Comparison of ENCODE assay signal across 8 cellular contexts in genomic region chr7:100890640-100891521, GRCh38. TPM values are rescaled to one million over a fixed set of nuclear protein-coding genes. Genes with fewer than 3 reads are reported as not detected.
A peak's percentile ranks its signal among the peaks of the same experiment; 100 is the strongest.
DNase-seq lines count a peak whose midpoint lies in the region; ATAC-seq and TF ChIP-seq lines count a peak whose summit lies in the region.

No MANE protein-coding gene starts in this region.

- H3K9ac ChIP-seq in SK-N-SH = no peak overlapping the region
- peak overlapping the region in 3 of 5 donors; percentile 48 to 76 (median 56) for H3K9ac ChIP-seq in subcutaneous abdominal adipose tissue (ENCODE audit: low read length in 5 of 5)

- 83% methylated on average over 40 of the region's 43 CpGs for WGBS in SK-N-SH (ENCODE audit: low lambda C conversion rate)

- peaks cover 4% of the 10 kb centered on the region for H4K20me1 ChIP-seq in SK-N-SH (ENCODE audit: insufficient read depth)

- ATAC-seq in SK-N-SH treated with all-trans-retinoic acid at 6 μM for 48 hours (no peak), omental fat pad (ENCODE audit: low FRiP score) (no peak), HG02885 (IDR thresholded peaks at IDR 0.05; ENCODE audit: poor library complexity, unreplicated experiment) (no peak)
- ATAC-seq in activated naive CD4-positive, alpha-beta T cell treated with anti-CD3 and anti-CD28 coated beads, Interleukin-2, amount 50 U/mL, for 72 hours = no peak

- H3K27me3 ChIP-seq in SK-N-SH (ENCODE audit: insufficient read depth) (peaks cover 8% of the 10 kb centered on the region), subcutaneous abdominal adipose tissue (ENCODE audit: control insufficient read depth in 5 of 5, insufficient read depth in 4 of 5, low read length in 5 of 5) (peaks cover 4 to 28% (median 19%) of the 10 kb centered on the region in 5 donors)

- TF ChIP-seq EP300 in SK-N-SH (IDR thresholded peaks at IDR 0.05; ENCODE audit: borderline replicate concordance in 1 of 2, low read depth in 1 of 2, low read length in 1 of 2) = no peak

- no peak for TF ChIP-seq CTCF in SK-N-SH (IDR thresholded peaks at IDR 0.05)
- TF ChIP-seq CTCF in omental fat pad (IDR thresholded peaks at IDR 0.05) = no peak

- DNase-seq in SK-N-SH (no peak), iris pigment epithelial cell (ENCODE audit: low read depth) (peak; percentile 18), omental fat pad (ENCODE audit: low spot score) (no peak), NCI-H82 (lab: John Stamatoyannopoulos, UW) (no peak)
- DNase-seq in activated naive CD4-positive, alpha-beta T cell treated with anti-CD3 and anti-CD28 coated beads, Interleukin-2, amount 50 U/mL, for 72 hours (ENCODE audit: low spot score in 2 of 2) = no peak

- H3K27ac Mint-ChIP-seq in activated naive CD4-positive, alpha-beta T cell treated with anti-CD3 and anti-CD28 coated beads, Interleukin-2, amount 50 U/mL, for 72 hours = peak overlapping the region; percentile 51 to 65

- CTCF ChIA-PET in SK-N-SH (lab: Yijun Ruan, JAX) = interaction anchor here (0.7 to 1.4 kb wide), 11 partner anchors 16 to 424 kb away, joined by 3 to 13 read pairs (median 4); partner anchors contain the start of genes FIS1, SLC12A9 and SRRT

- H3K36me3 Mint-ChIP-seq in activated naive CD4-positive, alpha-beta T cell treated with anti-CD3 and anti-CD28 coated beads, Interleukin-2, amount 50 U/mL, for 72 hours = peaks cover 12 to 26% of the 10 kb centered on the region in 2 donors

- H3K4me1 ChIP-seq in SK-N-SH (ENCODE audit: control insufficient read depth in 1 of 2, insufficient read depth in 2 of 2, low read depth in 1 of 2, low read length in 1 of 2) (peaks cover 11 to 40% of the 10 kb centered on the region in 2 experiments), subcutaneous abdominal adipose tissue (ENCODE audit: control insufficient read depth in 5 of 5, insufficient read depth in 5 of 5, low read length in 5 of 5) (peaks cover 1 to 58% (median 51%) of the 10 kb centered on the region in 5 donors)

- peaks cover 17 to 31% of the 10 kb centered on the region in 2 experiments for H3K36me3 ChIP-seq in SK-N-SH (replicated peaks in 1 of 2; ENCODE audit: control insufficient read depth in 1 of 2, insufficient read depth in 2 of 2, low read length in 1 of 2)
- peaks cover 0 to 29% (median 28%) of the 10 kb centered on the region in 5 donors for H3K36me3 ChIP-seq in subcutaneous abdominal adipose tissue (ENCODE audit: control insufficient read depth in 5 of 5, insufficient read depth in 5 of 5, low read length in 5 of 5)

- H3K27ac ChIP-seq in SK-N-SH (ENCODE audit: low read depth in 2 of 2, low read length in 1 of 2) (peak overlapping the region; percentile 82 to 97), subcutaneous abdominal adipose tissue (ENCODE audit: low read depth, low read length) (peak overlapping the region; percentile 50)

- no peaks in the 10 kb centered on the region for H3K9me2 ChIP-seq in SK-N-SH

- POLR2A ChIA-PET in SK-N-SH (lab: Yijun Ruan, JAX) = interaction anchor here (1.0 to 5.8 kb wide), 3 partner anchors 11 to 185 kb away, joined by 5 to 126 read pairs (median 7); partner anchors contain the start of genes POP7 and SRRT

- H3K4me3 ChIP-seq in SK-N-SH (ENCODE audit: low read depth in 2 of 2, low read length in 1 of 2) (peak overlapping the region; percentile 71 to 78; a peak in 3 of 4 replicates), subcutaneous abdominal adipose tissue (ENCODE audit: low read depth in 1 of 5, low read length in 5 of 5) (peak overlapping the region; percentile 67 to 78 (median 72))

- peaks cover 23% of the 10 kb centered on the region for H3F3A ChIP-seq in SK-N-SH (replicated peaks; ENCODE audit: insufficient read depth)

- H3K9me3 Mint-ChIP-seq in activated naive CD4-positive, alpha-beta T cell treated with anti-CD3 and anti-CD28 coated beads, Interleukin-2, amount 50 U/mL, for 72 hours = no peaks in the 10 kb centered on the region

- H3K79me2 ChIP-seq in SK-N-SH (ENCODE audit: insufficient read depth) = peaks cover 36% of the 10 kb centered on the region

- peak overlapping the region; percentile 100 for H3K4me2 ChIP-seq in SK-N-SH

- H2AFZ ChIP-seq in SK-N-SH (ENCODE audit: low read depth) = peak overlapping the region; percentile 87

- H3K9me3 ChIP-seq in SK-N-SH (no peaks in the 10 kb centered on the region), subcutaneous abdominal adipose tissue (ENCODE audit: control insufficient read depth in 5 of 5, low read length in 5 of 5) (no peaks in the 10 kb centered on the region)

- no peak for TF ChIP-seq RAD21 in SK-N-SH (IDR thresholded peaks at IDR 0.05; ENCODE audit: low read length)

TF ChIP-seq in SK-N-SH, 30 proteins besides CTCF, POLR2A, EP300 and RAD21:
- no peak for TF ChIP-seq TCF12 (IDR thresholded peaks at IDR 0.05)
- TF ChIP-seq USF2 (IDR thresholded peaks at IDR 0.05; ENCODE audit: borderline replicate concordance, low read depth, low read length) = no peak
- TF ChIP-seq FOXJ3 (CRISPR knock-in tag; IDR thresholded peaks at IDR 0.05) = no peak

TF ChIP-seq in SK-N-SH treated with all-trans-retinoic acid at 6 μM for 48 hours, 23 proteins besides CTCF, POLR2A, EP300 and RAD21:
- TF ChIP-seq PPARA (CRISPR knock-in tag; IDR thresholded peaks at IDR 0.05; ENCODE audit: borderline replicate concordance) = no peak
- no peak for TF ChIP-seq GLIS3 (CRISPR knock-in tag; IDR thresholded peaks at IDR 0.05)

RNA-seq across cellular contexts. Expression of gene UFSP1, which starts 1.4 kb away (rescaled TPM):
- 4.5 and 5.6 TPM in 2 replicates for polyA plus RNA-seq in SK-N-SH (2012; rRNA removed)
- 2.4 and 3.4 TPM in 2 replicates for polyA plus RNA-seq in SK-N-SH (2012; cell fraction: cytosol; rRNA removed)
- 5.8 and 8.4 TPM in 2 replicates for polyA plus RNA-seq in SK-N-SH (2012; cell fraction: nucleus; rRNA removed)
- total RNA-seq in activated naive CD4-positive, alpha-beta T cell treated with anti-CD3 and anti-CD28 coated beads, Interleukin-2, amount 50 U/mL, for 72 hours = 1 to 10 TPM in 1 of 2 donors, under 1 TPM in 1; 0.77 to 2.4 TPM
- 1 to 10 TPM; 4.7 to 8.0 (median 7.3) TPM for total RNA-seq in omental fat pad

RNA-seq across cellular contexts. Expression of gene ACHE, which starts 4.8 kb away (rescaled TPM):
- 1.8 and 2.1 TPM in 2 replicates for polyA plus RNA-seq in SK-N-SH (2012; rRNA removed)
- 0.51 and 0.93 TPM in 2 replicates for polyA plus RNA-seq in SK-N-SH (2012; cell fraction: cytosol; rRNA removed)
- polyA plus RNA-seq in SK-N-SH (2012; cell fraction: nucleus; rRNA removed) = 8.7 and 13.0 TPM in 2 replicates
- under 1 TPM in 1 of 2 donors, not detected in 1; 0.12 TPM for total RNA-seq in activated naive CD4-positive, alpha-beta T cell treated with anti-CD3 and anti-CD28 coated beads, Interleukin-2, amount 50 U/mL, for 72 hours
- under 1 TPM; 0.50 to 0.96 (median 0.73) TPM for total RNA-seq in omental fat pad

RNA-seq across cellular contexts. Expression of gene SRRT, which starts 16.0 kb away (rescaled TPM):
- polyA plus RNA-seq in SK-N-SH (2012; rRNA removed) = 76.5 and 92.7 TPM in 2 replicates
- 35.5 and 44.4 TPM in 2 replicates for polyA plus RNA-seq in SK-N-SH (2012; cell fraction: cytosol; rRNA removed)
- 460 and 556 TPM in 2 replicates for polyA plus RNA-seq in SK-N-SH (2012; cell fraction: nucleus; rRNA removed)
- total RNA-seq in activated naive CD4-positive, alpha-beta T cell treated with anti-CD3 and anti-CD28 coated beads, Interleukin-2, amount 50 U/mL, for 72 hours = 100 to 1,000 TPM; 205 to 242 TPM
- total RNA-seq in omental fat pad = 10 to 100 TPM; 44.9 to 87.3 (median 60.9) TPM

RNA-seq across cellular contexts. Expression of gene TRIP6, which starts 23.7 kb away (rescaled TPM):
- polyA plus RNA-seq in SK-N-SH (2012; rRNA removed) = 6.4 and 6.5 TPM in 2 replicates
- 3.4 and 6.2 TPM in 2 replicates for polyA plus RNA-seq in SK-N-SH (2012; cell fraction: cytosol; rRNA removed)
- polyA plus RNA-seq in SK-N-SH (2012; cell fraction: nucleus; rRNA removed) = 19.7 and 20.9 TPM in 2 replicates
- total RNA-seq in activated naive CD4-positive, alpha-beta T cell treated with anti-CD3 and anti-CD28 coated beads, Interleukin-2, amount 50 U/mL, for 72 hours = 10 to 100 TPM; 34.4 to 39.2 TPM
- 10 to 100 TPM; 48.7 to 71.3 (median 53.0) TPM for total RNA-seq in omental fat pad

RNA-seq across cellular contexts. Expression of gene SLC12A9, which starts 38.4 kb away (rescaled TPM):
- polyA plus RNA-seq in SK-N-SH (2012; rRNA removed) = 29.7 and 31.0 TPM in 2 replicates
- 8.1 and 13.3 TPM in 2 replicates for polyA plus RNA-seq in SK-N-SH (2012; cell fraction: cytosol; rRNA removed)
- 121 and 122 TPM in 2 replicates for polyA plus RNA-seq in SK-N-SH (2012; cell fraction: nucleus; rRNA removed)
- 10 to 100 TPM; 16.7 to 27.7 TPM for total RNA-seq in activated naive CD4-positive, alpha-beta T cell treated with anti-CD3 and anti-CD28 coated beads, Interleukin-2, amount 50 U/mL, for 72 hours
- total RNA-seq in omental fat pad = 10 to 100 TPM in 3 of 4 donors, 1 to 10 TPM in 1; 9.6 to 29.0 (median 13.3) TPM
